Comparison of ENCODE assay signal across 21 cellular contexts in the genomic region with DNA sequence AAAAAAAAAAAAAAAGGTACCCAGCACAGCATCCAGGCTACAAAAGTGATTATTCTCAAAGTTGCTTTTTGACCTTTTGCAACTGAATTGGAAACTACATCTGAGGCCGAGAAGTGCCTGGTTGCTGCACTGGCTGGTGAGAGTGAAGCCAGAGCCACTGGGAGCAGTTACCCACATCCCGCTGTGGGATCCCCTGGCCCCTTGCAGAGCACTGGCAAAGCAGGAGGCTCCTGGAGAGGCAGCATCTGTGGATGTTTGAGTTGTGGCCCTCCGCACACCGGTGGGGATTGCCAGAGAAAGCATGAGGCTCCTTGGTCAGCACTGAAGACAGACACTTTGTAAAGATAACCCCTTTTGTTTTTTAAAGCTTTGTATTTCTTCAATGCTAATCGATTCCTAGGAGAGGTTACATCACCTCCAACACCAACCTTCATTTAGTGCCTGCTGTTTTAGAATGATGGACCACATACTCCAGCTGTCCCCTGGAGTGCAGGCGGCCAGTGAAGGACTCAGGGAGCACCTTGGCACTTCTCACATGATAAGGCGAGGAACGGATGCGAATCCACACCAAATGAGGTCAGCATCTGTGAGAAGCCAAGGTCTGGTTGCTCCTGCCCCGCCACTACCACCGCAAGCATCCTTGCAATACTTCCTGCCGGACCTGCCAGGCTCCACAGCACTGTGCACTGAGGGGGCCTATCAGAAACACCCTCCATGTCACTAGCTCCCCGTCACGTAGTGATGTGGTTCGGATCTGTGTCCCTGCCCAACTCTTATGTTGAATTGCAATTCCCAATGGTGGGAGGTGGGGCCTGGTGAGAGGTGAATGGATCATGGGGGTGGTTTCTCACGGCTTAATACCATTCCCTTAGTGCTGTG.
"Had no signal": no experiment of that assay in that cellular context is flagged by ENCODE, and none has a peak within 500 bp of the region (broad histone marks: within the 10 kb centered on the region; RNA-seq: fewer than 3 reads in every experiment).

No MANE protein-coding gene starts in this region.

- H3K4me1 Mint-ChIP-seq: immature natural killer cell had no signal

- DNase-seq: colonic mucosa; cortex of kidney; effector CD8-positive, alpha-beta T cell; effector memory CD8-positive, alpha-beta T cell; foreskin keratinocyte; heart left ventricle; hypothalamus; immature natural killer cell; islet precursor cell; kidney; kidney glomerular epithelial cell; left colon; left ventricle myocardium inferior; lower lobe of right lung; mesenchymal stem cell; midbrain had no signal

- H3K27ac ChIP-seq: colonic mucosa, esophagus muscularis mucosa, foreskin keratinocyte, gastroesophageal sphincter, heart left ventricle, hepatocyte, left ventricle myocardium inferior, lower lobe of right lung had no signal

- H3K79me2 ChIP-seq: hepatocyte had no signal

- H3K4me2 ChIP-seq: hepatocyte had no signal

- H3K27me3 ChIP-seq: colonic mucosa, esophagus muscularis mucosa, foreskin keratinocyte, gastroesophageal sphincter, heart left ventricle, hepatocyte had no signal

- H3K27ac Mint-ChIP-seq: dendritic cell treated with granulocyte-macrophage colony-stimulating factor and Interleukin-4, amounts not matched to agents 40 ng/mL and 50 ng/mL, for 4 days; effector memory CD8-positive, alpha-beta T cell; immature natural killer cell had no signal

- H2AFZ ChIP-seq: hepatocyte had no signal

- H3K27me3 Mint-ChIP-seq: dendritic cell treated with granulocyte-macrophage colony-stimulating factor and Interleukin-4, amounts not matched to agents 40 ng/mL and 50 ng/mL, for 4 days; effector memory CD8-positive, alpha-beta T cell had no signal

- H3K9me3 ChIP-seq: colonic mucosa, left ventricle myocardium inferior, lower lobe of right lung had no signal

- H3K4me3 Mint-ChIP-seq: dendritic cell treated with granulocyte-macrophage colony-stimulating factor and Interleukin-4, amounts not matched to agents 40 ng/mL and 50 ng/mL, for 4 days; effector memory CD8-positive, alpha-beta T cell; immature natural killer cell had no signal

- H3K36me3 Mint-ChIP-seq: immature natural killer cell had no signal

- H3K4me3 ChIP-seq: colonic mucosa, esophagus muscularis mucosa, gastroesophageal sphincter, heart left ventricle, hepatocyte, left ventricle myocardium inferior, lower lobe of right lung had no signal

- H3K4me1 ChIP-seq: colonic mucosa, esophagus muscularis mucosa, foreskin keratinocyte, gastroesophageal sphincter, heart left ventricle, left ventricle myocardium inferior, lower lobe of right lung had no signal

- ATAC-seq: effector memory CD8-positive, alpha-beta T cell; foreskin keratinocyte; gastroesophageal sphincter; heart left ventricle; left colon; left lobe of liver; lower lobe of right lung had no signal

- H3K36me3 ChIP-seq: colonic mucosa, esophagus muscularis mucosa, gastroesophageal sphincter, heart left ventricle, left ventricle myocardium inferior, lower lobe of right lung had no signal
